In the genomic region with DNA sequence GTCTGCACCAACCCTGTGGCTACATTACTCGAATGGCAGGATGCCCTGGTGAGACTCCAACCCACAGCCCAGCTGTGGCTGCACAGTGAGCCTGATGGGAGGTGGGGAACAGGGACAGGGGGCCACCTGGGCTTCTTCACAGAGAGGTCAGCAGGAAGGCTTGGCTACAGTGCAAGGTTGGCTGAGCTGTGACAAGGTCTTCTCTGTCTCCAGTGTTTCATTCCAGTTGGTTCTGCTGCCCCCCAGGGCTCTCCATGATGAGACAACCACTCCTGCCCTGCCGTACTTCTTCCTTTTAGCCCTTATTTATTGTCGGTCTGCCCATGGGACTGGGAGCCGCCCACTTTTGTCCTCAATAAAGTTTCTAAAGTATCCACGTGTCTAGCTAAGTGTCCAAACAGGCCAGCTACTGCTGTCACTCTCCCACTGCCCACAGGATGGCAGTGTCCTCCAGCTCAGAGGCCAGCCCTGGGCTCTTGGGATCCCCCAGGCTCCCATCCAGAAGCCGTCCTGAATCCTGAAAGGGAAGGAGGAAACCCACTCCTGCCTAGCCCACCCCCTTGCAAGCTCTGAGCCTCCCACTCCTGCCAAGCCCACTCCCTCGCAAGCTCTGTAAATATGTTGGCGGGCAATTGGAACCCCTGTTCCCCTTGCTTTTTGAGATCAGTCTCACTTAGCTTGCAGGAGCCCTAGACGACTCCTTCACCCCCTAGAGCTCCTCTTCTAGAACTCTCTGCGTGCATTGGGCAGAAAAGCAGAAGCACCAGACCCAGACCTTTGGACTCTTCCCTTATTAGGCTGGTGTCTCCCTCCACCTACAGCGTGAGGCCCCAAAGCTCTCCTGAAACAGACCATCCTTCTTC, we compare ENCODE assay signal across 8 cellular contexts. TPM values are rescaled to one million over a fixed set of nuclear protein-coding genes. Genes with fewer than 3 reads are reported as not detected.
DNase-seq lines count a peak whose midpoint lies in the region; ATAC-seq and TF ChIP-seq lines count a peak whose summit lies in the region.

No MANE protein-coding gene starts in this region.

- H3K79me2 ChIP-seq in smooth muscle cell (ENCODE audit: low read depth): no peaks in the 10 kb centered on the region

- H2AFZ ChIP-seq in smooth muscle cell (ENCODE audit: low read depth): no peak overlapping the region

- no peaks in the 10 kb centered on the region for H3K9me3 ChIP-seq in body of pancreas
- H3K9me3 ChIP-seq in smooth muscle cell (replicated peaks; ENCODE audit: low read depth): no peaks in the 10 kb centered on the region

- intact Hi-C loops in body of pancreas (cut with DNase I): loop anchor here (10.0 kb wide), 1 partner anchor 173 kb away; no protein-coding TSS in a partner anchor

- TF ChIP-seq POLR2A in body of pancreas (IDR thresholded peaks at IDR 0.05): no peak

- H3K36me3 ChIP-seq in body of pancreas (replicated peaks in 1 of 2; ENCODE audit: insufficient read depth in 1 of 2, low read depth in 2 of 2) (no peaks in the 10 kb centered on the region), smooth muscle cell (ENCODE audit: low read depth) (no peaks in the 10 kb centered on the region)

- peaks cover 14% of the 10 kb centered on the region for H3K4me1 ChIP-seq in body of pancreas
- H3K4me1 ChIP-seq in smooth muscle cell (ENCODE audit: low read depth): no peaks in the 10 kb centered on the region

- WGBS in body of pancreas, 2 donors: 30 to 36% methylated on average over 11 of the region's 11 CpGs
- 66% methylated on average over 11 of the region's 11 CpGs for WGBS in smooth muscle cell (ENCODE audit: low lambda C conversion rate)

- H3K4me2 ChIP-seq in smooth muscle cell: no peak overlapping the region

- H3F3A ChIP-seq in smooth muscle cell (ENCODE audit: low read depth): no peaks in the 10 kb centered on the region

- H3K27ac ChIP-seq in body of pancreas (no peak overlapping the region), smooth muscle cell (ENCODE audit: low read depth) (no peak overlapping the region)

- no peaks in the 10 kb centered on the region for H4K20me1 ChIP-seq in smooth muscle cell (ENCODE audit: low read depth)

- H3K4me3 ChIP-seq in body of pancreas (no peak overlapping the region), smooth muscle cell (no peak overlapping the region)

- TF ChIP-seq CTCF in body of pancreas (IDR thresholded peaks at IDR 0.05): peak; percentile 78 to 96 (median 90)
- TF ChIP-seq CTCF in smooth muscle cell (IDR thresholded peaks at IDR 0.05; ENCODE audit: borderline replicate concordance, insufficient read depth, poor library complexity, severe bottlenecking): peak; percentile 77

- DNase-seq in NCI-H82 (lab: John Stamatoyannopoulos, UW) (peak; percentile 74), NCI-H82 treated with DMSO at 0.1 percent for 48 hours (lab: John Stamatoyannopoulos, UW; ENCODE audit: unreplicated experiment) (no peak), NCI-H2227 (lab: John Stamatoyannopoulos, UW; ENCODE audit: unreplicated experiment) (peak; percentile 69), body of pancreas (peak; percentile 80 to 87 (median 84)), inferior parietal cortex (ENCODE audit: extremely low spot score) (peak; percentile 79), smooth muscle cell (lab: John Stamatoyannopoulos, UW; ENCODE audit: unreplicated experiment) (no peak)

- peak; percentile 97 for ATAC-seq in body of pancreas
- no peak for ATAC-seq in GM21447 (IDR thresholded peaks at IDR 0.05; ENCODE audit: unreplicated experiment)
- ATAC-seq in HG03442 (IDR thresholded peaks at IDR 0.05; ENCODE audit: unreplicated experiment): no peak

- H3K27me3 ChIP-seq in body of pancreas (peaks cover 5 to 10% of the 10 kb centered on the region in 2 donors), smooth muscle cell (ENCODE audit: low read depth) (peaks cover 43% of the 10 kb centered on the region)

- H3K9ac ChIP-seq in smooth muscle cell (ENCODE audit: low read depth): no peak overlapping the region

RNA-seq across cellular contexts. Expression of gene C1QL4, which starts 5.4 kb away (rescaled TPM):
- total RNA-seq in body of pancreas (not detected), smooth muscle cell (not detected in 2 replicates)
- 0.09 TPM in 1 of 2 replicates, not detected in the other for polyA plus RNA-seq in smooth muscle cell

RNA-seq across cellular contexts. Expression of gene TROAP, which starts 8.5 kb away (rescaled TPM):
- total RNA-seq in body of pancreas (not detected), smooth muscle cell (2.6 and 3.7 TPM in 2 replicates)
- 8.5 and 10.2 TPM in 2 replicates for polyA plus RNA-seq in smooth muscle cell

RNA-seq across cellular contexts. Expression of gene DNAJC22, which starts 15.1 kb away (rescaled TPM):
- 10 to 100 TPM in 1 of 2 donors, 1 to 10 TPM in 1; 7.3 to 10.9 TPM for total RNA-seq in body of pancreas
- total RNA-seq in smooth muscle cell: 0.09 and 1.1 TPM in 2 replicates
- polyA plus RNA-seq in smooth muscle cell: 1.8 and 2.4 TPM in 2 replicates

RNA-seq across cellular contexts. Expression of gene SPATS2, which starts 35.7 kb away (rescaled TPM):
- 10 to 100 TPM; 10.9 to 17.5 TPM for total RNA-seq in body of pancreas
- total RNA-seq in smooth muscle cell: 32.0 and 35.6 TPM in 2 replicates
- 33.6 and 39.0 TPM in 2 replicates for polyA plus RNA-seq in smooth muscle cell

RNA-seq across cellular contexts. Expression of gene PRPH, which starts 36.6 kb away (rescaled TPM):
- total RNA-seq in body of pancreas (1 to 10 TPM in 1 of 2 donors, not detected in 1; 9.6 TPM), smooth muscle cell (not detected in 2 replicates)
- 0.43 TPM in 1 of 2 replicates, not detected in the other for polyA plus RNA-seq in smooth muscle cell

Comparison
In these comparisons a context has a peak if more than half of its experiments do, and no peak if none do; other contexts are left out.
1. DNase-seq: peak in NCI-H82 (single experiment), NCI-H2227 (single experiment), body of pancreas (4 of 4) and inferior parietal cortex (single experiment); none in NCI-H82 treated with DMSO at 0.1 percent for 48 hours (single experiment) and smooth muscle cell (single experiment).